In the genomic region with DNA sequence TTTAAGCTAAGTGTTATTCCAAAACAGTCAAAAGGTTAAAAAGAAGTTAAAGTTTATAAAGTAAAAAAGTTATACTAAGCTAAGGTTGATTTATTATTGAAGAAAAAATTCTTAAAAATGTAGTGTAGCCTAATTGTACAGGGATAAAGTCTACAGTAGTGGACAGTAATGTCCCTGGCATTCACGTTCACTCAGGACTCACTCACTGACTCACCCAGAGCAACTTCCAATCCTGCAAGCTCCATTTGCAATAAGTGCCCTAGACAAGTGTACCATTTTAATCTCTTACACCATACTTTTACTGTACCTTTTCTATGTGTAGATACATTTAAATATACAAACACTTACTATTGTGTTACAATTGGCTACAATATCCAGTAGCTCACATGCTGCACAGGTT, we compare ENCODE assay signal across 16 cellular contexts.
"Had no signal": no experiment of that assay in that cellular context is flagged by ENCODE, and none has a peak within 500 bp of the region (broad histone marks: within the 10 kb centered on the region; RNA-seq: fewer than 3 reads in every experiment).

No MANE protein-coding gene starts in this region.

- H3K4me3 ChIP-seq: cardiac muscle cell, esophagus squamous epithelium, sigmoid colon had no signal

- DNase-seq: activated CD4-positive, alpha-beta T cell treated with anti-CD3 and anti-CD28 coated beads, Interleukin-2, amount 50 U/mL, for 4 hours; activated effector memory CD4-positive, alpha-beta T cell treated with anti-CD3 and anti-CD28 coated beads, Interleukin-2, amount 50 U/mL, for 16 hours; activated T-cell treated with anti-CD3 and anti-CD28 coated beads, Interleukin-2, amount 50 U/mL, for 72 hours; effector CD8-positive, alpha-beta T cell; esophagus squamous epithelium; foreskin melanocyte; glutamatergic neuron; hippocampal formation; islet precursor cell; nephron progenitor cell; nucleus accumbens; sigmoid colon; stimulated activated CD4-positive, alpha-beta T cell treated with anti-CD3 and anti-CD28 coated beads, Interleukin-1b, Interleukin-23, amount 100 ng/mL, for 48 hours; stimulated activated CD8-positive, alpha-beta memory T cell treated with anti-CD3 and anti-CD28 coated beads, Interleukin-4, amount 100 ng/mL, for 48 hours; stimulated activated naive CD4-positive, alpha-beta T cell had no signal

- H3K9me3 ChIP-seq: esophagus squamous epithelium, sigmoid colon had no signal

- H3K4me1 ChIP-seq: esophagus squamous epithelium, sigmoid colon had no signal

- H3K27me3 ChIP-seq: esophagus squamous epithelium had no signal

- H3K36me3 ChIP-seq: cardiac muscle cell, esophagus squamous epithelium, sigmoid colon had no signal
